In genomic region chr1:198363752-198364151, GRCh38 we compare ENCODE assay signal across 1 cellular context.
TF ChIP-seq lines count a peak whose summit lies in the region.

No MANE protein-coding gene starts in this region.

TF ChIP-seq in GM12878, 131 proteins besides CTCF, POLR2A, EP300 and RAD21 (continued from another document):
- TF ChIP-seq NFIC (IDR thresholded peaks at IDR 0.05; ENCODE audit: low read depth, low read length) (peak; percentile 50; the same call in 1 of the 2 replicates), BCL11A (IDR thresholded peaks at IDR 0.05; ENCODE audit: low read depth, low read length) (peak; percentile 45; the same call in 1 of the 2 replicates)
